ENCODE assay signal across 8 cellular contexts in the genomic region with DNA sequence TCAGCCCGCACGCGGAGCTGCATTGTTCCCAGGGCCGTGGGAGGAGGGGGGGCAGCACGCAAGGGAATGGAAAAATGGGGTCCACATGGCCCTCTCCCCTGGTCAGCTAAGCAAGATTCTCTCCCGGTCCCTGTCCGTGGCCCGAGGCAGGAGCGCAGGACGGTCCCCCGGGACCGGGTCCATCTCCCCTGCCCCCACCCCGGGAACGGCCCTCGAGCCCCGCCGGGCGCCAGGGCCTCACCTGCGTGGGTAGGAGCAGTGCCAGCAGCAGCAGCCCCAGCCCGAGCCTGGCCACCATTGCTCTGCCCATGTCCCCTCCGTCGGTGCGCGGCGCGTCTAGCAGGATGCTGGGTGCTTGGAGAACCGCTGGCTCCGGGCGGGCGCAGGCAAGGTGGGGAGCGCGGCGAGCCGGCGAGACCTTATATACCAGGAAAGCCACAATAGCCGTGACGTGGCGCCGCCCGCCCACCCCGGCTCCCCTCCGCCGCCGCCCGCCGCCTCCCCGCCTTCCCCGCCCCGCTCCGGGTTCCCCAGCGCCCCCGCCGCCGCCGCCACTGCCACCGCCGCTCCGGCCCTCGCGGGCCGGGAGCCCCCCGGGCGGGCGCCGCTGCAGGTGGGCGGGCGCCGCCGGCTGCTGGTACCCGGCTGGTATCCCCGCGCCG. TPM values are rescaled to one million over a fixed set of nuclear protein-coding genes. Genes with fewer than 3 reads are reported as not detected.
DNase-seq lines count a peak whose midpoint lies in the region; ATAC-seq, FAIRE-seq and TF ChIP-seq lines count a peak whose summit lies in the region.

A gene with protein sequence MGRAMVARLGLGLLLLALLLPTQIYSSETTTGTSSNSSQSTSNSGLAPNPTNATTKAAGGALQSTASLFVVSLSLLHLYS (minus strand): TSS at position 393 of the 662 bp plus-strand sequence. CDS start 83 bp downstream, at position 310.

- no peaks in the 10 kb centered on the region for H3K9me3 Mint-ChIP-seq in activated CD4-positive, alpha-beta memory T cell treated with anti-CD3 and anti-CD28 coated beads, Interleukin-2, amount 10 ng/mL, durations not matched to agents 7 days and 5 days

- H3K9me3 ChIP-seq in pancreas: no peaks in the 10 kb centered on the region

- POLR2A ChIA-PET in activated CD4-positive, alpha-beta memory T cell treated with anti-CD3 and anti-CD28 coated beads, Interleukin-2, amount 10 ng/mL, durations not matched to agents 7 days and 5 days (lab: Charles Lee): no interaction called here

- DNase-seq in DMS79 (lab: John Stamatoyannopoulos, UW): peak; percentile 49
- peak; percentile 85 for DNase-seq in NCI-H146 (lab: John Stamatoyannopoulos, UW)
- DNase-seq in activated CD4-positive, alpha-beta memory T cell treated with anti-CD3 and anti-CD28 coated beads, Interleukin-2, amount 10 ng/mL, durations not matched to agents 7 days and 5 days: no peak
- peak in 1 of 2 donors; percentile 42 for DNase-seq in foreskin keratinocyte
- peak; percentile 81 to 97 (median 90) for DNase-seq in pancreas
- no peak for DNase-seq in posterior cingulate gyrus
- no peak for DNase-seq in Kasumi-1 (lab: John Stamatoyannopoulos, UW)

- TF ChIP-seq CTCF in foreskin keratinocyte (conservative IDR thresholded peaks at IDR 0.05) (no peak), pancreas (IDR thresholded peaks at IDR 0.05) (no peak)

- intact Hi-C loops in pancreas (cut with DNase I): loop anchor here in 1 of 3 donors (10.0 kb wide), 1 partner anchor 190 kb away; no protein-coding TSS in a partner anchor
- intact Hi-C loops in posterior cingulate gyrus (cut with DNase I): no loop called here

- peak within 1 kb of the TSS; percentile 64 to 86 (median 74) for H3K4me3 ChIP-seq in pancreas

- H3K27me3 Mint-ChIP-seq in activated CD4-positive, alpha-beta memory T cell treated with anti-CD3 and anti-CD28 coated beads, Interleukin-2, amount 10 ng/mL, durations not matched to agents 7 days and 5 days: peaks cover 65% of the 10 kb centered on the region

- H3K4me1 Mint-ChIP-seq in activated CD4-positive, alpha-beta memory T cell treated with anti-CD3 and anti-CD28 coated beads, Interleukin-2, amount 10 ng/mL, durations not matched to agents 7 days and 5 days: peaks cover 10% of the 10 kb centered on the region

- WGBS in pancreas, 2 donors: 1% methylated on average over 19 to 72 of the region's 73 CpGs

- H3K4me3 Mint-ChIP-seq in activated CD4-positive, alpha-beta memory T cell treated with anti-CD3 and anti-CD28 coated beads, Interleukin-2, amount 10 ng/mL, durations not matched to agents 7 days and 5 days: peak within 1 kb of the TSS; percentile 27

- CTCF ChIA-PET in activated CD4-positive, alpha-beta memory T cell treated with anti-CD3 and anti-CD28 coated beads, Interleukin-2, amount 10 ng/mL, durations not matched to agents 7 days and 5 days (lab: Charles Lee): interaction anchor here (0.9 kb wide), 1 partner anchor 635 kb away, joined by 3 read pairs; no protein-coding TSS in a partner anchor

- ATAC-seq in GM21786 (IDR thresholded peaks at IDR 0.05; ENCODE audit: unreplicated experiment): peak; percentile 29
- ATAC-seq in foreskin keratinocyte: peak; percentile 69
- peak; percentile 62 to 72 (median 67) for ATAC-seq in pancreas

- H3K4me1 ChIP-seq in foreskin keratinocyte (peaks cover 4% of the 10 kb centered on the region), pancreas (peaks cover 6 to 15% (median 7%) of the 10 kb centered on the region in 3 donors)

- no peak within 1 kb of the TSS for H3K27ac Mint-ChIP-seq in activated CD4-positive, alpha-beta memory T cell treated with anti-CD3 and anti-CD28 coated beads, Interleukin-2, amount 10 ng/mL, durations not matched to agents 7 days and 5 days

- peak within 1 kb of the TSS; percentile 99 for H3K27ac ChIP-seq in foreskin keratinocyte
- H3K27ac ChIP-seq in pancreas: peak within 1 kb of the TSS; percentile 98 to 99 (median 98)

- no peak for FAIRE-seq in pancreas (lab: Jason Lieb, UNC)

- no peaks in the 10 kb centered on the region for H3K36me3 Mint-ChIP-seq in activated CD4-positive, alpha-beta memory T cell treated with anti-CD3 and anti-CD28 coated beads, Interleukin-2, amount 10 ng/mL, durations not matched to agents 7 days and 5 days (ENCODE audit: low read depth)

- peaks cover 0 to 11% (median 0%) of the 10 kb centered on the region in 3 donors for H3K36me3 ChIP-seq in pancreas

- no peaks in the 10 kb centered on the region for H3K27me3 ChIP-seq in foreskin keratinocyte
- no peaks in the 10 kb centered on the region for H3K27me3 ChIP-seq in pancreas

RNA-seq across cellular contexts. Expression of the gene that starts here (rescaled TPM):
- total RNA-seq in activated CD4-positive, alpha-beta memory T cell treated with anti-CD3 and anti-CD28 coated beads, Interleukin-2, amount 10 ng/mL, durations not matched to agents 7 days and 5 days: under 1 TPM in 1 of 2 experiments, not detected in 1; 0.40 TPM
- total RNA-seq in foreskin keratinocyte: 251 and 321 TPM in 2 replicates
- polyA plus RNA-seq in foreskin keratinocyte: 192 and 206 TPM in 2 replicates
- 100 to 1,000 TPM; 453 to 874 (median 687) TPM for total RNA-seq in pancreas
- 100 to 1,000 TPM; 333 to 417 TPM for polyA plus RNA-seq in pancreas

Comparison
In these comparisons a context has a peak if more than half of its experiments do, and no peak if none do; other contexts are left out.
1. RNA of the gene that starts here (total RNA-seq): 453 to 874 TPM in pancreas and 251 to 321 TPM in foreskin keratinocyte; 0.40 TPM in activated CD4-positive, alpha-beta memory T cell treated with anti-CD3 and anti-CD28 coated beads, Interleukin-2, amount 10 ng/mL, durations not matched to agents 7 days and 5 days; every median in the first group is over 100 times any median in the second.
2. DNase-seq: peak in DMS79 (single experiment), NCI-H146 (single experiment) and pancreas (6 of 6); none in activated CD4-positive, alpha-beta memory T cell treated with anti-CD3 and anti-CD28 coated beads, Interleukin-2, amount 10 ng/mL, durations not matched to agents 7 days and 5 days (single experiment), posterior cingulate gyrus (0 of 10) and Kasumi-1 (0 of 2).
3. Peak in every context shown above with its lines, with median percentiles within 50 percentile points of each other: ATAC-seq.